In genomic region chr7:77182261-77182660, GRCh38 we compare ENCODE assay signal across 31 cellular contexts. TPM values are rescaled to one million over a fixed set of nuclear protein-coding genes. Genes with fewer than 3 reads are reported as not detected.
"Had no signal": no experiment of that assay in that cellular context is flagged by ENCODE, and none has a peak within 500 bp of the region (broad histone marks: within the 10 kb centered on the region; RNA-seq: fewer than 3 reads in every experiment).

No MANE protein-coding gene starts in this region.

- H3K9me3 ChIP-seq: ascending aorta, breast epithelium, gastrocnemius medialis had no signal

- H3K36me3 Mint-ChIP-seq: activated CD4-positive, alpha-beta memory T cell treated with anti-CD3 and anti-CD28 coated beads for 36 hours; activated CD8-positive, alpha-beta memory T cell treated with anti-CD3 and anti-CD28 coated beads, Interleukin-2, amount 10 ng/mL, durations not matched to agents 7 days and 5 days; activated naive CD4-positive, alpha-beta T cell treated with anti-CD3 and anti-CD28 coated beads, Interleukin-2, amount 50 U/mL, for 72 hours had no signal

- H3K9me3 Mint-ChIP-seq: brain; effector memory CD8-positive, alpha-beta T cell had no signal

- H3K4me1 Mint-ChIP-seq: activated CD4-positive, alpha-beta T cell treated with anti-CD3 and anti-CD28 coated beads for 36 hours; activated CD4-positive, alpha-beta T cell treated with anti-CD3 and anti-CD28 coated beads, Interleukin-2, amount 10 ng/mL, durations not matched to agents 24 days and 14 days; activated naive CD4-positive, alpha-beta T cell treated with anti-CD3 and anti-CD28 coated beads, Interleukin-2, amount 10 ng/mL, durations not matched to agents 7 days and 5 days; brain had no signal

- ATAC-seq: activated CD4-positive, alpha-beta T cell treated with anti-CD3 and anti-CD28 coated beads for 36 hours; activated CD8-positive, alpha-beta memory T cell treated with anti-CD3 and anti-CD28 coated beads, Interleukin-2, amount 10 ng/mL, durations not matched to agents 7 days and 5 days; activated CD8-positive, alpha-beta T cell treated with anti-CD3 and anti-CD28 coated beads, Interleukin-2, amount 10 ng/mL, durations not matched to agents 7 days and 5 days; activated naive CD4-positive, alpha-beta T cell treated with anti-CD3 and anti-CD28 coated beads, Interleukin-2, amount 50 U/mL, for 72 hours; activated T-cell treated with anti-CD3 and anti-CD28 coated beads, Interleukin-2, amount 50 U/mL, for 72 hours; effector memory CD8-positive, alpha-beta T cell; foreskin keratinocyte; gastrocnemius medialis had no signal

- H3K27ac ChIP-seq: breast epithelium, cardiac muscle cell, coronary artery, foreskin keratinocyte, gastrocnemius medialis had no signal

- H3K4me3 ChIP-seq: ascending aorta, breast epithelium, cardiac muscle cell, coronary artery, esophagus muscularis mucosa, gastrocnemius medialis had no signal

- H3K27me3 Mint-ChIP-seq: activated CD4-positive, alpha-beta memory T cell treated with anti-CD3 and anti-CD28 coated beads for 36 hours; activated CD4-positive, alpha-beta T cell treated with anti-CD3 and anti-CD28 coated beads for 36 hours; activated CD4-positive, alpha-beta T cell treated with anti-CD3 and anti-CD28 coated beads, Interleukin-2, amount 10 ng/mL, durations not matched to agents 24 days and 14 days; activated CD8-positive, alpha-beta memory T cell treated with anti-CD3 and anti-CD28 coated beads, Interleukin-2, amount 10 ng/mL, durations not matched to agents 7 days and 5 days; activated naive CD4-positive, alpha-beta T cell treated with anti-CD3 and anti-CD28 coated beads, Interleukin-2, amount 10 ng/mL, durations not matched to agents 7 days and 5 days; activated naive CD8-positive, alpha-beta T cell treated with anti-CD3 and anti-CD28 coated beads, Interleukin-2, amount 10 ng/mL, durations not matched to agents 7 days and 5 days; brain; effector memory CD8-positive, alpha-beta T cell had no signal

- H3K4me3 Mint-ChIP-seq: activated CD4-positive, alpha-beta memory T cell treated with anti-CD3 and anti-CD28 coated beads for 36 hours; activated CD4-positive, alpha-beta T cell treated with anti-CD3 and anti-CD28 coated beads for 36 hours; activated CD4-positive, alpha-beta T cell treated with anti-CD3 and anti-CD28 coated beads, Interleukin-2, amount 10 ng/mL, durations not matched to agents 24 days and 14 days; activated CD8-positive, alpha-beta memory T cell treated with anti-CD3 and anti-CD28 coated beads, Interleukin-2, amount 10 ng/mL, durations not matched to agents 7 days and 5 days; activated CD8-positive, alpha-beta T cell treated with anti-CD3 and anti-CD28 coated beads, Interleukin-2, amount 10 ng/mL, durations not matched to agents 7 days and 5 days; activated naive CD4-positive, alpha-beta T cell treated with anti-CD3 and anti-CD28 coated beads, Interleukin-2, amount 10 ng/mL, durations not matched to agents 7 days and 5 days; activated naive CD8-positive, alpha-beta T cell treated with anti-CD3 and anti-CD28 coated beads, Interleukin-2, amount 10 ng/mL, durations not matched to agents 7 days and 5 days; activated T-cell treated with anti-CD3 and anti-CD28 coated beads, Interleukin-2, amount 50 U/mL, for 72 hours; brain; effector memory CD8-positive, alpha-beta T cell had no signal

- H3K27me3 ChIP-seq: ascending aorta, breast epithelium, cardiac muscle cell, esophagus muscularis mucosa, foreskin keratinocyte, gastrocnemius medialis had no signal

- DNase-seq: activated CD4-positive, alpha-beta memory T cell treated with anti-CD3 and anti-CD28 coated beads for 36 hours; activated CD4-positive, alpha-beta T cell treated with anti-CD3 and anti-CD28 coated beads for 36 hours; activated CD4-positive, alpha-beta T cell treated with anti-CD3 and anti-CD28 coated beads, Interleukin-2, amount 10 ng/mL, durations not matched to agents 24 days and 14 days; activated CD4-positive, CD25-positive, alpha-beta regulatory T cell; activated CD4-positive, CD25-positive, alpha-beta regulatory T cell treated with anti-CD3 and anti-CD28 coated beads, Interleukin-2, amount 50 U/mL, for 72 hours; activated CD8-positive, alpha-beta memory T cell treated with anti-CD3 and anti-CD28 coated beads, Interleukin-2, amount 10 ng/mL, durations not matched to agents 7 days and 5 days; activated CD8-positive, alpha-beta memory T cell treated with anti-CD3 and anti-CD28 coated beads, Interleukin-2, amount 50 U/mL, for 4 hours; activated CD8-positive, alpha-beta T cell treated with anti-CD3 and anti-CD28 coated beads, Interleukin-2, amount 10 ng/mL, durations not matched to agents 7 days and 5 days; activated gamma-delta T cell; activated naive CD4-positive, alpha-beta T cell; activated naive CD4-positive, alpha-beta T cell treated with anti-CD3 and anti-CD28 coated beads, Interleukin-2, amount 10 ng/mL, durations not matched to agents 7 days and 5 days; activated naive CD8-positive, alpha-beta T cell treated with anti-CD3 and anti-CD28 coated beads, Interleukin-2, amount 10 ng/mL, durations not matched to agents 7 days and 5 days; activated T-cell treated with anti-CD3 and anti-CD28 coated beads, Interleukin-2, amount 50 U/mL, for 1 hour; activated T-cell treated with anti-CD3 and anti-CD28 coated beads, Interleukin-2, amount 50 U/mL, for 72 hours; central memory CD4-positive, alpha-beta T cell; cerebellar nuclear complex; dermis blood vessel endothelial cell; effector CD4-positive, alpha-beta T cell; effector memory CD8-positive, alpha-beta T cell; erythroblast; foreskin keratinocyte; gastrocnemius medialis; glutamatergic neuron; T-helper 2 cell had no signal

- H3K4me1 ChIP-seq: breast epithelium, foreskin keratinocyte, gastrocnemius medialis had no signal

- H3K36me3 ChIP-seq: ascending aorta, breast epithelium, cardiac muscle cell, esophagus muscularis mucosa, gastrocnemius medialis had no signal

RNA-seq across cellular contexts. Expression of gene FGL2, which starts 17.4 kb away (rescaled TPM):
- total RNA-seq: foreskin keratinocyte had no signal
- polyA plus RNA-seq: foreskin keratinocyte had no signal
